Comparison of ENCODE assay signal across 16 cellular contexts in genomic region chr12:44674866-44675265, GRCh38.
DNase-seq lines count a peak whose midpoint lies in the region; ATAC-seq, FAIRE-seq and TF ChIP-seq lines count a peak whose summit lies in the region.
"Had no signal": no experiment of that assay in that cellular context is flagged by ENCODE, and none has a peak within 500 bp of the region (broad histone marks: within the 10 kb centered on the region; RNA-seq: fewer than 3 reads in every experiment).

No MANE protein-coding gene starts in this region.

- no peak overlapping the region for H2AK5ac ChIP-seq in neuronal stem cell (ENCODE audit: low read depth, low read length)

- no peak overlapping the region for H3K4me2 ChIP-seq in neuronal stem cell (ENCODE audit: insufficient read depth, low read length, poor library complexity, severe bottlenecking)

- no CpG with 5 or more reads among the region's 1 CpG for WGBS in neuronal stem cell (ENCODE audit: extremely low coverage in 2 of 2, insufficient read length in 2 of 2, insufficient replicate concordance in 1 of 2), 2 donors

- H3K4me3 ChIP-seq in bronchial epithelial cell (ENCODE audit: low read depth, low read length): no peak overlapping the region
- no peak overlapping the region for H3K4me3 ChIP-seq in neuronal stem cell (ENCODE audit: low read length in 2 of 2)
- no peak overlapping the region for H3K4me3 ChIP-seq in brain microvascular endothelial cell (ENCODE audit: low read depth, low read length)
- no peak overlapping the region for H3K4me3 ChIP-seq in uterus
- H3K4me3 ChIP-seq: BLaER1, SK-N-MC had no signal

- FAIRE-seq in bronchial epithelial cell (lab: Jason Lieb, UNC): no peak

- H3K23ac ChIP-seq in neuronal stem cell (ENCODE audit: low read depth, low read length, poor library complexity): no peak overlapping the region

- intact Hi-C loops in uterus (cut with DNase I; ENCODE audit: low total_unique reads): no loop called here

- H2BK12ac ChIP-seq in neuronal stem cell (ENCODE audit: low read length): no peak overlapping the region

- no peak overlapping the region for H2BK5ac ChIP-seq in neuronal stem cell (ENCODE audit: low read length)

- no peak overlapping the region for H3K14ac ChIP-seq in neuronal stem cell (ENCODE audit: low read length)

- no peak overlapping the region for H4K91ac ChIP-seq in neuronal stem cell (ENCODE audit: low read depth, low read length, poor library complexity)

- H3K27me3 ChIP-seq in bronchial epithelial cell (ENCODE audit: control insufficient read depth, insufficient read depth, low read length) (no peaks in the 10 kb centered on the region), neuronal stem cell (ENCODE audit: control insufficient read depth in 3 of 3, insufficient read depth in 3 of 3, low read depth in 1 of 3, low read length in 3 of 3) (no peaks in the 10 kb centered on the region), brain microvascular endothelial cell (replicated peaks) (no peaks in the 10 kb centered on the region), uterus (no peaks in the 10 kb centered on the region)
- H3K27me3 ChIP-seq: BLaER1 had no signal

- H3K18ac ChIP-seq in neuronal stem cell (ENCODE audit: low read length): no peak overlapping the region

- H2AFZ ChIP-seq in neuronal stem cell (ENCODE audit: low read length): no peak overlapping the region

- peaks cover 4 to 31% of the 10 kb centered on the region in 2 donors for H3K4me1 ChIP-seq in neuronal stem cell (ENCODE audit: control insufficient read depth in 2 of 2, insufficient read depth in 1 of 2, low read depth in 1 of 2, low read length in 2 of 2)
- H3K4me1 ChIP-seq in uterus: no peaks in the 10 kb centered on the region

- peak overlapping the region; percentile 49 for H3K27ac ChIP-seq in neuronal stem cell (replicated peaks; ENCODE audit: low read length)
- no peak overlapping the region for H3K27ac ChIP-seq in brain microvascular endothelial cell
- H3K27ac ChIP-seq in uterus: no peak overlapping the region
- H3K27ac ChIP-seq: BLaER1, SK-N-MC had no signal

- TF ChIP-seq POLR2A in uterus (IDR thresholded peaks at IDR 0.05): no peak

- DNase-seq in COLO829 (ENCODE audit: low spot score) (peak; percentile 59), NCI-H1930 (lab: John Stamatoyannopoulos, UW) (peak; percentile 92 to 99), bronchial epithelial cell (ENCODE audit: low read depth) (peak; percentile 4), neuronal stem cell (ENCODE audit: low spot score) (no peak), LoVo (ENCODE audit: low spot score) (no peak), brain microvascular endothelial cell (no peak), uterus (no peak)
- DNase-seq: CD8-positive, alpha-beta memory T cell; EL; MM.1S; NCI-H1105; NCI-H1694 treated with DMSO at 0.1 percent for 48 hours; NCI-H774 had no signal

- no peak overlapping the region for H3K4ac ChIP-seq in neuronal stem cell (ENCODE audit: low read length)

- H3K79me1 ChIP-seq in neuronal stem cell (ENCODE audit: low read depth, low read length): no peaks in the 10 kb centered on the region

- no peaks in the 10 kb centered on the region for H3K36me3 ChIP-seq in bronchial epithelial cell (ENCODE audit: control insufficient read depth, insufficient read depth, low read length)
- H3K36me3 ChIP-seq in neuronal stem cell (replicated peaks in 1 of 2; ENCODE audit: control insufficient read depth in 2 of 2, insufficient read depth in 2 of 2, low read length in 2 of 2): peaks cover 0 to 34% of the 10 kb centered on the region in 2 donors
- no peaks in the 10 kb centered on the region for H3K36me3 ChIP-seq in brain microvascular endothelial cell (replicated peaks)
- H3K36me3 ChIP-seq in uterus: no peaks in the 10 kb centered on the region
- H3K36me3 ChIP-seq: BLaER1 had no signal

- in situ Hi-C loops in brain microvascular endothelial cell (cut with HindIII; ENCODE audit: low pct_ligation_motif_present, low sequenced_read_pairs): no loop called here

- H3K9ac ChIP-seq in neuronal stem cell (ENCODE audit: low read depth, low read length, poor library complexity): no peak overlapping the region
- H3K9ac ChIP-seq: BLaER1 had no signal

- ATAC-seq in SK-N-SH treated with all-trans-retinoic acid at 6 μM for 48 hours: no peak

- H3K9me3 ChIP-seq in neuronal stem cell (replicated peaks in 1 of 2; ENCODE audit: control insufficient read depth in 2 of 2, insufficient read depth in 1 of 2, low read depth in 1 of 2, low read length in 2 of 2) (peaks cover 3 to 34% of the 10 kb centered on the region in 2 donors), uterus (no peaks in the 10 kb centered on the region)

- TF ChIP-seq CTCF in bronchial epithelial cell (IDR thresholded peaks at IDR 0.05; ENCODE audit: insufficient read depth, low read length, severe bottlenecking) (no peak), brain microvascular endothelial cell (IDR thresholded peaks at IDR 0.05; ENCODE audit: low read depth, low read length, missing control alignments) (no peak), uterus (IDR thresholded peaks at IDR 0.05) (no peak)

- no peak overlapping the region for H4K8ac ChIP-seq in neuronal stem cell (ENCODE audit: low read depth, low read length)

- no peak overlapping the region for H2BK120ac ChIP-seq in neuronal stem cell (ENCODE audit: low read depth, low read length)

- H2BK15ac ChIP-seq in neuronal stem cell (ENCODE audit: low read length): no peak overlapping the region

TF ChIP-seq in SK-N-SH treated with all-trans-retinoic acid at 6 μM for 48 hours, 23 proteins besides CTCF, POLR2A, EP300 and RAD21:
- TF ChIP-seq ZNF565 (CRISPR knock-in tag; conservative IDR thresholded peaks at IDR 0.05; ENCODE audit: low read depth) (no peak), TSHZ2 (CRISPR knock-in tag; IDR thresholded peaks at IDR 0.05) (no peak), ISL1 (CRISPR knock-in tag; IDR thresholded peaks at IDR 0.05) (no peak), ZFP3 (CRISPR knock-in tag; IDR thresholded peaks at IDR 0.05) (no peak)

Comparison
In these comparisons a context has a peak if more than half of its experiments do, and no peak if none do; other contexts are left out.
1. DNase-seq: peak in COLO829 (single experiment), NCI-H1930 (2 of 2) and bronchial epithelial cell (single experiment); none in neuronal stem cell (single experiment), LoVo (single experiment), brain microvascular endothelial cell (single experiment) and uterus (0 of 2).